15 cellular contexts compared by ENCODE assay signal in the genomic region with DNA sequence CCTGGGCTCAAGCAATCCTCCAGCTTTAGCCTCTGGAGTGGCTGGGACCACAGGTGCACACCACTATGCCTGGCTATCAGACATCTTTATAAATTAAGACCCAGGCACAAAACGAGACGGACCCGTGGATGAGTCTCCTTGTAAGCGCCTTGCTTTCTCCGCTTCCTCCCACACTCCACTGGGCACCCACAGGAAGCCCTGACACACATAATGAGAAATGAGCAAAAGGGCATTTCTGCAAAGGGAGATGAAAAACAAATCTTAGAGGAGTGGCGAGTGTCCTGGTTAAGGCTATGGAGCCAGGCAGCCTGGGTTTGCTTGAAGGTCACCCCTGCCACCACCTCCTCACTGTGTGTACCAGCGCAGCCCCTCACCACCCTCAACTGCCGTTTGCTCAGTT. TPM values are rescaled to one million over a fixed set of nuclear protein-coding genes. Genes with fewer than 3 reads are reported as not detected.
A peak's percentile ranks its signal among the peaks of the same experiment; 100 is the strongest.
DNase-seq lines count a peak whose midpoint lies in the region; ATAC-seq and TF ChIP-seq lines count a peak whose summit lies in the region.
"Had no signal": no experiment of that assay in that cellular context is flagged by ENCODE, and none has a peak within 500 bp of the region (broad histone marks: within the 10 kb centered on the region; RNA-seq: fewer than 3 reads in every experiment).

No MANE protein-coding gene starts in this region.

- peaks cover 0 to 20% of the 10 kb centered on the region in 2 donors for H3K4me1 ChIP-seq in left lung
- H3K4me1 ChIP-seq: right lobe of liver had no signal

- no peak for TF ChIP-seq CTCF in CD14-positive monocyte (IDR thresholded peaks at IDR 0.05)
- TF ChIP-seq CTCF in GM13976 (IDR thresholded peaks at IDR 0.05; ENCODE audit: borderline replicate concordance, control extremely low read depth, extremely low read depth, insufficient read depth, missing control alignments) = no peak
- TF ChIP-seq CTCF in activated B cell treated with CpG ODN at 0.5 μM for 24 hours (IDR thresholded peaks at IDR 0.05) = no peak
- TF ChIP-seq CTCF in left lung (IDR thresholded peaks at IDR 0.05) = no peak

- H3K27ac ChIP-seq in left lung = no peak overlapping the region
- H3K27ac ChIP-seq: right lobe of liver had no signal

- H3K9me3 Mint-ChIP-seq in CD14-positive monocyte (peaks cover 0 to 5% (median 0%) of the 10 kb centered on the region in 7 donors), activated B cell treated with CpG ODN at 0.5 μM for 24 hours (no peaks in the 10 kb centered on the region), memory B cell (peaks cover 2% of the 10 kb centered on the region)
- H3K9me3 Mint-ChIP-seq: CD8-positive, alpha-beta T cell had no signal

- peak overlapping the region; percentile 9 to 49 for H3K4me3 Mint-ChIP-seq in CD14-positive monocyte
- peak overlapping the region; percentile 82 for H3K4me3 Mint-ChIP-seq in activated B cell treated with CpG ODN at 0.5 μM for 24 hours
- peak overlapping the region; percentile 64 for H3K4me3 Mint-ChIP-seq in memory B cell
- H3K4me3 Mint-ChIP-seq: mesothelial cell of epicardium had no signal

- no peaks in the 10 kb centered on the region for H3K27me3 ChIP-seq in left lung
- H3K27me3 ChIP-seq: right lobe of liver had no signal

- H3K9me3 ChIP-seq in left lung = no peaks in the 10 kb centered on the region
- H3K9me3 ChIP-seq: right lobe of liver had no signal

- peaks cover 5 to 14% of the 10 kb centered on the region in 2 donors for H3K36me3 Mint-ChIP-seq in CD14-positive monocyte
- H3K36me3 Mint-ChIP-seq in activated B cell treated with CpG ODN at 0.5 μM for 24 hours (ENCODE audit: low read depth) = peaks cover 3% of the 10 kb centered on the region
- H3K36me3 Mint-ChIP-seq in memory B cell = peaks cover 5% of the 10 kb centered on the region
- H3K36me3 Mint-ChIP-seq: CD8-positive, alpha-beta T cell; mesothelial cell of epicardium had no signal

- POLR2A ChIA-PET in activated B cell treated with CpG ODN at 0.5 μM for 24 hours (lab: Charles Lee) = interaction anchor here (1.0 to 4.1 kb wide), 6 partner anchors 12 to 57 kb away, joined by 3 to 31 read pairs (median 13); no protein-coding TSS in a partner anchor

- H3K4me3 ChIP-seq in left lung = no peak overlapping the region
- H3K4me3 ChIP-seq: right lobe of liver had no signal

- DNase-seq in CD14-positive monocyte (ENCODE audit: low spot score) (peak; percentile 58), GM13976 (ENCODE audit: low spot score) (peak; percentile 44), activated B cell treated with CpG ODN at 0.5 μM for 24 hours (peak; percentile 49), memory B cell (ENCODE audit: low spot score in 2 of 2) (peak; percentile 19 to 27), NCI-H1694 treated with DMSO at 0.1 percent for 48 hours (lab: John Stamatoyannopoulos, UW) (no peak), left lung (no peak)
- DNase-seq: CD8-positive, alpha-beta T cell; effector memory CD4-positive, alpha-beta T cell; hippocampal formation; NCI-H1930; right lobe of liver; T-helper 9 cell had no signal

- no peaks in the 10 kb centered on the region for H3K36me3 ChIP-seq in left lung
- H3K36me3 ChIP-seq: right lobe of liver had no signal

- H3K27ac Mint-ChIP-seq in CD14-positive monocyte = peak overlapping the region in 5 of 7 donors; percentile 5 to 87 (median 65)
- H3K27ac Mint-ChIP-seq in activated B cell treated with CpG ODN at 0.5 μM for 24 hours = peak overlapping the region; percentile 95
- H3K27ac Mint-ChIP-seq in memory B cell = peak overlapping the region; percentile 86
- H3K27ac Mint-ChIP-seq: CD8-positive, alpha-beta T cell; mesothelial cell of epicardium had no signal

- peaks cover 0 to 2% (median 0%) of the 10 kb centered on the region in 3 donors for H3K27me3 Mint-ChIP-seq in CD14-positive monocyte (ENCODE audit: low read depth in 3 of 3)
- H3K27me3 Mint-ChIP-seq in activated B cell treated with CpG ODN at 0.5 μM for 24 hours = no peaks in the 10 kb centered on the region
- H3K27me3 Mint-ChIP-seq in memory B cell = no peaks in the 10 kb centered on the region

- intact Hi-C loops in CD14-positive monocyte (cut with micrococcal nuclease) (loop anchor here in 1 of 2 donors (10.0 kb wide), 1 partner anchor 50 kb away; no protein-coding TSS in a partner anchor), activated B cell treated with CpG ODN at 0.5 μM for 24 hours (cut with micrococcal nuclease) (no loop called here), left lung (cut with DNase I) (no loop called here)

- in situ Hi-C loops in GM13976 (cut with MboI; ENCODE audit: low sequenced_read_pairs, unreplicated experiment) = no loop called here

- H3K4me1 Mint-ChIP-seq in CD14-positive monocyte = peaks cover 54% of the 10 kb centered on the region
- H3K4me1 Mint-ChIP-seq in activated B cell treated with CpG ODN at 0.5 μM for 24 hours = peaks cover 81% of the 10 kb centered on the region
- peaks cover 53% of the 10 kb centered on the region for H3K4me1 Mint-ChIP-seq in memory B cell

- ATAC-seq in activated B cell treated with CpG ODN at 0.5 μM for 24 hours (ENCODE audit: low read depth) = peak; percentile 57
- ATAC-seq in memory B cell (ENCODE audit: low read depth) = peak; percentile 45
- no peak for ATAC-seq in left lung
- no peak for ATAC-seq in HG02678 (IDR thresholded peaks at IDR 0.05; ENCODE audit: unreplicated experiment)
- no peak for ATAC-seq in GM19397 (IDR thresholded peaks at IDR 0.05; ENCODE audit: unreplicated experiment)
- ATAC-seq: CD8-positive, alpha-beta T cell; right lobe of liver had no signal

- CTCF ChIA-PET in activated B cell treated with CpG ODN at 0.5 μM for 24 hours (lab: Charles Lee) = interaction anchor here (2.9 kb wide), 1 partner anchor 53 kb away, joined by 15 read pairs; no protein-coding TSS in a partner anchor

RNA-seq across cellular contexts. Expression of gene XYLT1, which starts 56.3 kb away (rescaled TPM):
- 1 to 10 TPM in 1 of 2 donors, under 1 TPM in 1; 0.51 to 1.6 TPM for polyA plus RNA-seq in CD14-positive monocyte
- total RNA-seq in activated B cell treated with CpG ODN at 0.5 μM for 24 hours (14.9 and 17.0 TPM in 2 replicates), left lung (1 to 10 TPM; 7.3 to 7.5 TPM)

Comparison
In these comparisons a context has a peak if more than half of its experiments do, and no peak if none do; other contexts are left out.
1. DNase-seq: peak in CD14-positive monocyte (single experiment), GM13976 (single experiment), activated B cell treated with CpG ODN at 0.5 μM for 24 hours (single experiment) and memory B cell (2 of 2); none in NCI-H1694 treated with DMSO at 0.1 percent for 48 hours (single experiment) and left lung (0 of 2).
2. H3K4me3 Mint-ChIP-seq: peak in every context shown above with its lines; median percentile 82 in activated B cell treated with CpG ODN at 0.5 μM for 24 hours; 64 in memory B cell; 29 in CD14-positive monocyte.
3. ATAC-seq: peak in activated B cell treated with CpG ODN at 0.5 μM for 24 hours (single experiment) and memory B cell (single experiment); none in left lung (single experiment), HG02678 (single experiment) and GM19397 (single experiment).
4. Peak in every context shown above with its lines, with median percentiles within 50 percentile points of each other: H3K27ac Mint-ChIP-seq.